5 cellular contexts compared by ENCODE assay signal in genomic region chr2:75042823-75043222, GRCh38.
"Had no signal": no experiment of that assay in that cellular context is flagged by ENCODE, and none has a peak within 500 bp of the region (broad histone marks: within the 10 kb centered on the region; RNA-seq: fewer than 3 reads in every experiment).

No MANE protein-coding gene starts in this region.

- ATAC-seq: GM23338, K562 had no signal

- DNase-seq: H9, HCEC 1CT, IMR-90 had no signal

- H3K4me3 ChIP-seq: GM23338, K562 had no signal
